In the genomic region with DNA sequence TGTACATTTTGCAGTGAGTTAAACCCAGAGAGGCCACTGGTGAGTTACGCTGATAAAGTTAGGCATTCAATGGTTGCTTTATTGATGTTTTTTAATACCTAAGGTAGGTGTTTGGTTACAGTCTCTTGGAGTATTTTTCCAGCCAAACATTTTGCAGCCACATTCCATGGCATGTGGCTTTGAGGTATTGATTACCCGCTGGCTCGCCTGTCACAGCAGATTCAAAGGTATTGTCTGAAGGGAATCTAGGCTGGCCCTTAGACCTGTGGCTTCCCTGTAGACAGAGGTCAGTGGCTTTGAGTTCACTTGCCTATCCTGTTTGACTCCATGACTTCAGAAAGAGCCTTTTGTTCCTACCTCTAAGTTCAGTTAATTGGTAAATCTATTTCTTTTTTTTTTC, we compare ENCODE assay signal across 1 cellular context.
TF ChIP-seq lines count a peak whose summit lies in the region.

No MANE protein-coding gene starts in this region.

TF ChIP-seq in HepG2, 621 proteins besides CTCF, POLR2A, EP300 and RAD21 (continued from another document):
- no peak for TF ChIP-seq ELF4 (CRISPR knock-in tag; IDR thresholded peaks at IDR 0.05; ENCODE audit: borderline replicate concordance)
- TF ChIP-seq ZSCAN21 (CRISPR knock-in tag; IDR thresholded peaks at IDR 0.05; ENCODE audit: borderline replicate concordance) = no peak
- TF ChIP-seq FOXM1 (CRISPR knock-in tag; IDR thresholded peaks at IDR 0.05) = no peak
- peak; percentile 64; the same call in 1 of the 2 replicates for TF ChIP-seq SKIL (CRISPR knock-in tag; IDR thresholded peaks at IDR 0.05; ENCODE audit: borderline replicate concordance)
- no peak for TF ChIP-seq ZNF850 (CRISPR knock-in tag; conservative IDR thresholded peaks at IDR 0.05)
- TF ChIP-seq, protein P1, sequence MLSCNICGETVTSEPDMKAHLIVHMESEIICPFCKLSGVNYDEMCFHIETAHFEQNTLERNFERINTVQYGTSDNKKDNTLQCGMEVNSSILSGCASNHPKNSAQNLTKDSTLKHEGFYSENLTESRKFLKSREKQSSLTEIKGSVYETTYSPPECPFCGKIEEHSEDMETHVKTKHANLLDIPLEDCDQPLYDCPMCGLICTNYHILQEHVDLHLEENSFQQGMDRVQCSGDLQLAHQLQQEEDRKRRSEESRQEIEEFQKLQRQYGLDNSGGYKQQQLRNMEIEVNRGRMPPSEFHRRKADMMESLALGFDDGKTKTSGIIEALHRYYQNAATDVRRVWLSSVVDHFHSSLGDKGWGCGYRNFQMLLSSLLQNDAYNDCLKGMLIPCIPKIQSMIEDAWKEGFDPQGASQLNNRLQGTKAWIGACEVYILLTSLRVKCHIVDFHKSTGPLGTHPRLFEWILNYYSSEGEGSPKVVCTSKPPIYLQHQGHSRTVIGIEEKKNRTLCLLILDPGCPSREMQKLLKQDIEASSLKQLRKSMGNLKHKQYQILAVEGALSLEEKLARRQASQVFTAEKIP (CRISPR knock-in tag; IDR thresholded peaks at IDR 0.05; ENCODE audit: borderline replicate concordance) = no peak
- TF ChIP-seq, protein P2, sequence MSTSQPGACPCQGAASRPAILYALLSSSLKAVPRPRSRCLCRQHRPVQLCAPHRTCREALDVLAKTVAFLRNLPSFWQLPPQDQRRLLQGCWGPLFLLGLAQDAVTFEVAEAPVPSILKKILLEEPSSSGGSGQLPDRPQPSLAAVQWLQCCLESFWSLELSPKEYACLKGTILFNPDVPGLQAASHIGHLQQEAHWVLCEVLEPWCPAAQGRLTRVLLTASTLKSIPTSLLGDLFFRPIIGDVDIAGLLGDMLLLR (CRISPR knock-in tag; IDR thresholded peaks at IDR 0.05) = no peak
- peak; percentile 76 for TF ChIP-seq SOX13 (IDR thresholded peaks at IDR 0.05)
- TF ChIP-seq SOX13 (CRISPR knock-in tag; conservative IDR thresholded peaks at IDR 0.05 in 1 of 2, IDR thresholded peaks at IDR 0.05 in 1 of 2) = peak in 1 of 2 experiments; percentile 96; a peak in 2 of 4 replicates
- TF ChIP-seq, protein P3, sequence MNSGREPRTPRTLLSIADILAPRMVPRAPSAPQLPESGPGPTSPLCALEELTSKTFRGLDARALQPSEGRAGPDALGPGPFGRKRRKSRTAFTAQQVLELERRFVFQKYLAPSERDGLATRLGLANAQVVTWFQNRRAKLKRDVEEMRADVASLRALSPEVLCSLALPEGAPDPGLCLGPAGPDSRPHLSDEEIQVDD (CRISPR knock-in tag; IDR thresholded peaks at IDR 0.05; ENCODE audit: borderline replicate concordance) = no peak
- TF ChIP-seq MTA3 (CRISPR knock-in tag; IDR thresholded peaks at IDR 0.05) = no peak
- TF ChIP-seq REL (CRISPR knock-in tag; conservative IDR thresholded peaks at IDR 0.05) = no peak
- TF ChIP-seq, protein P4, sequence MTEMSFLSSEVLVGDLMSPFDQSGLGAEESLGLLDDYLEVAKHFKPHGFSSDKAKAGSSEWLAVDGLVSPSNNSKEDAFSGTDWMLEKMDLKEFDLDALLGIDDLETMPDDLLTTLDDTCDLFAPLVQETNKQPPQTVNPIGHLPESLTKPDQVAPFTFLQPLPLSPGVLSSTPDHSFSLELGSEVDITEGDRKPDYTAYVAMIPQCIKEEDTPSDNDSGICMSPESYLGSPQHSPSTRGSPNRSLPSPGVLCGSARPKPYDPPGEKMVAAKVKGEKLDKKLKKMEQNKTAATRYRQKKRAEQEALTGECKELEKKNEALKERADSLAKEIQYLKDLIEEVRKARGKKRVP (CRISPR knock-in tag; IDR thresholded peaks at IDR 0.05) = peak in 1 of 2 experiments; percentile 38; a peak in 1 of 4 replicates
- no peak for TF ChIP-seq XBP1 (CRISPR knock-in tag; IDR thresholded peaks at IDR 0.05)
- peak; percentile 83 for TF ChIP-seq SMAD3 (CRISPR knock-in tag; IDR thresholded peaks at IDR 0.05)
- TF ChIP-seq KLF9 (CRISPR knock-in tag; IDR thresholded peaks at IDR 0.05; ENCODE audit: low read depth) = no peak
- no peak for TF ChIP-seq ZNF672 (CRISPR knock-in tag; IDR thresholded peaks at IDR 0.05)
- TF ChIP-seq, protein P5, sequence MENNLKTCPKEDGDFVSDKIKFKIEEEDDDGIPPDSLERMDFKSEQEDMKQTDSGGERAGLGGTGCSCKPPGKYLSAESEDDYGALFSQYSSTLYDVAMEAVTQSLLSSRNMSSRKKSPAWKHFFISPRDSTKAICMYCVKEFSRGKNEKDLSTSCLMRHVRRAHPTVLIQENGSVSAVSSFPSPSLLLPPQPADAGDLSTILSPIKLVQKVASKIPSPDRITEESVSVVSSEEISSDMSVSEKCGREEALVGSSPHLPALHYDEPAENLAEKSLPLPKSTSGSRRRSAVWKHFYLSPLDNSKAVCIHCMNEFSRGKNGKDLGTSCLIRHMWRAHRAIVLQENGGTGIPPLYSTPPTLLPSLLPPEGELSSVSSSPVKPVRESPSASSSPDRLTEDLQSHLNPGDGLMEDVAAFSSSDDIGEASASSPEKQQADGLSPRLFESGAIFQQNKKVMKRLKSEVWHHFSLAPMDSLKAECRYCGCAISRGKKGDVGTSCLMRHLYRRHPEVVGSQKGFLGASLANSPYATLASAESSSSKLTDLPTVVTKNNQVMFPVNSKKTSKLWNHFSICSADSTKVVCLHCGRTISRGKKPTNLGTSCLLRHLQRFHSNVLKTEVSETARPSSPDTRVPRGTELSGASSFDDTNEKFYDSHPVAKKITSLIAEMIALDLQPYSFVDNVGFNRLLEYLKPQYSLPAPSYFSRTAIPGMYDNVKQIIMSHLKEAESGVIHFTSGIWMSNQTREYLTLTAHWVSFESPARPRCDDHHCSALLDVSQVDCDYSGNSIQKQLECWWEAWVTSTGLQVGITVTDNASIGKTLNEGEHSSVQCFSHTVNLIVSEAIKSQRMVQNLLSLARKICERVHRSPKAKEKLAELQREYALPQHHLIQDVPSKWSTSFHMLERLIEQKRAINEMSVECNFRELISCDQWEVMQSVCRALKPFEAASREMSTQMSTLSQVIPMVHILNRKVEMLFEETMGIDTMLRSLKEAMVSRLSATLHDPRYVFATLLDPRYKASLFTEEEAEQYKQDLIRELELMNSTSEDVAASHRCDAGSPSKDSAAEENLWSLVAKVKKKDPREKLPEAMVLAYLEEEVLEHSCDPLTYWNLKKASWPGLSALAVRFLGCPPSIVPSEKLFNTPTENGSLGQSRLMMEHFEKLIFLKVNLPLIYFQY (CRISPR knock-in tag; IDR thresholded peaks at IDR 0.05; ENCODE audit: borderline replicate concordance) = no peak
- TF ChIP-seq DNMT1 (CRISPR knock-in tag; IDR thresholded peaks at IDR 0.05) = no peak
- TF ChIP-seq ZNF772 (CRISPR knock-in tag; IDR thresholded peaks at IDR 0.05) = no peak
- TF ChIP-seq FOXC1 (CRISPR knock-in tag; IDR thresholded peaks at IDR 0.05; ENCODE audit: borderline replicate concordance) = no peak
- no peak for TF ChIP-seq GFI1 (CRISPR knock-in tag; IDR thresholded peaks at IDR 0.05; ENCODE audit: borderline replicate concordance)
- TF ChIP-seq ZNF616 (CRISPR knock-in tag; IDR thresholded peaks at IDR 0.05; ENCODE audit: low read depth) = no peak
- no peak for TF ChIP-seq HNRNPL (IDR thresholded peaks at IDR 0.05; ENCODE audit: low read depth, low read length)
- TF ChIP-seq RELA (CRISPR knock-in tag; IDR thresholded peaks at IDR 0.05) = no peak
- no peak for TF ChIP-seq TMF1 (CRISPR knock-in tag; IDR thresholded peaks at IDR 0.05; ENCODE audit: low read depth)
- no peak for TF ChIP-seq ZNF589 (CRISPR knock-in tag; conservative IDR thresholded peaks at IDR 0.05)
- no peak for TF ChIP-seq TAF15 (IDR thresholded peaks at IDR 0.05; ENCODE audit: low read depth, low read length, poor library complexity, severe bottlenecking)
- TF ChIP-seq CREM (IDR thresholded peaks at IDR 0.05) = peak; percentile 54; the same call in 1 of the 2 replicates
- no peak for TF ChIP-seq CREM (CRISPR knock-in tag; IDR thresholded peaks at IDR 0.05)
- TF ChIP-seq, protein P6, sequence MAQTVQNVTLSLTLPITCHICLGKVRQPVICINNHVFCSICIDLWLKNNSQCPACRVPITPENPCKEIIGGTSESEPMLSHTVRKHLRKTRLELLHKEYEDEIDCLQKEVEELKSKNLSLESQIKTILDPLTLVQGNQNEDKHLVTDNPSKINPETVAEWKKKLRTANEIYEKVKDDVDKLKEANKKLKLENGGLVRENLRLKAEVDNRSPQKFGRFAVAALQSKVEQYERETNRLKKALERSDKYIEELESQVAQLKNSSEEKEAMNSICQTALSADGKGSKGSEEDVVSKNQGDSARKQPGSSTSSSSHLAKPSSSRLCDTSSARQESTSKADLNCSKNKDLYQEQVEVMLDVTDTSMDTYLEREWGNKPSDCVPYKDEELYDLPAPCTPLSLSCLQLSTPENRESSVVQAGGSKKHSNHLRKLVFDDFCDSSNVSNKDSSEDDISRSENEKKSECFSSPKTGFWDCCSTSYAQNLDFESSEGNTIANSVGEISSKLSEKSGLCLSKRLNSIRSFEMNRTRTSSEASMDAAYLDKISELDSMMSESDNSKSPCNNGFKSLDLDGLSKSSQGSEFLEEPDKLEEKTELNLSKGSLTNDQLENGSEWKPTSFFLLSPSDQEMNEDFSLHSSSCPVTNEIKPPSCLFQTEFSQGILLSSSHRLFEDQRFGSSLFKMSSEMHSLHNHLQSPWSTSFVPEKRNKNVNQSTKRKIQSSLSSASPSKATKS (CRISPR knock-in tag; IDR thresholded peaks at IDR 0.05) = no peak
- peak; percentile 75; the same call in 1 of the 2 replicates for TF ChIP-seq NFIC (IDR thresholded peaks at IDR 0.05; ENCODE audit: low read length)
- 0 out of 2 replicates have a peak, but pooled peaks have one; percentile 72 for TF ChIP-seq SMYD3 (CRISPR knock-in tag; IDR thresholded peaks at IDR 0.05)
- TF ChIP-seq ZNF142 (CRISPR knock-in tag; IDR thresholded peaks at IDR 0.05) = 0 out of 2 replicates have a peak, but pooled peaks have one; percentile 68
- TF ChIP-seq, protein P7, sequence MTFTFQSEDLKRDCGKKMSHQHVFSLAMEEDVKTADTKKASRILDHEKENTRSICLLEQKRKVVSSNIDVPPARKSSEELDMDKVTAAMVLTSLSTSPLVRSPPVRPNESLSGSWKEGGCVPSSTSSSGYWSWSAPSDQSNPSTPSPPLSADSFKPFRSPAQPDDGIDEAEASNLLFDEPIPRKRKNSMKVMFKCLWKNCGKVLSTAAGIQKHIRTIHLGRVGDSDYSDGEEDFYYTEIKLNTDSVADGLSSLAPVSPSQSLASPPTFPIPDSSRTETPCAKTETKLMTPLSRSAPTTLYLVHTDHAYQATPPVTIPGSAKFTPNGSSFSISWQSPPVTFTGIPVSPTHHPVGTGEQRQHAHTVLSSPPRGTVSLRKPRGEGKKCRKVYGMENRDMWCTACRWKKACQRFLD (CRISPR knock-in tag; IDR thresholded peaks at IDR 0.05; ENCODE audit: borderline replicate concordance) = no peak
- TF ChIP-seq RBM22 (optimal IDR thresholded peaks at IDR 0.05; ENCODE audit: low read length) = no peak
- no peak for TF ChIP-seq PHF5A (CRISPR knock-in tag; IDR thresholded peaks at IDR 0.05; ENCODE audit: low read depth, unreplicated experiment)
- TF ChIP-seq SIN3B (IDR thresholded peaks at IDR 0.05; ENCODE audit: low read length) = no peak
- TF ChIP-seq, protein P8, sequence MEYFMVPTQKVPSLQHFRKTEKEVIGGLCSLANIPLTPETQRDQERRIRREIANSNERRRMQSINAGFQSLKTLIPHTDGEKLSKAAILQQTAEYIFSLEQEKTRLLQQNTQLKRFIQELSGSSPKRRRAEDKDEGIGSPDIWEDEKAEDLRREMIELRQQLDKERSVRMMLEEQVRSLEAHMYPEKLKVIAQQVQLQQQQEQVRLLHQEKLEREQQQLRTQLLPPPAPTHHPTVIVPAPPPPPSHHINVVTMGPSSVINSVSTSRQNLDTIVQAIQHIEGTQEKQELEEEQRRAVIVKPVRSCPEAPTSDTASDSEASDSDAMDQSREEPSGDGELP (IDR thresholded peaks at IDR 0.05; ENCODE audit: borderline replicate concordance, low read depth) = no peak
- TF ChIP-seq DR1 (CRISPR knock-in tag; IDR thresholded peaks at IDR 0.05) = no peak
- TF ChIP-seq SP5 (CRISPR knock-in tag; IDR thresholded peaks at IDR 0.05; ENCODE audit: borderline replicate concordance, low read depth) = no peak
